ENCODE assay signal across 8 cellular contexts in the genomic region with DNA sequence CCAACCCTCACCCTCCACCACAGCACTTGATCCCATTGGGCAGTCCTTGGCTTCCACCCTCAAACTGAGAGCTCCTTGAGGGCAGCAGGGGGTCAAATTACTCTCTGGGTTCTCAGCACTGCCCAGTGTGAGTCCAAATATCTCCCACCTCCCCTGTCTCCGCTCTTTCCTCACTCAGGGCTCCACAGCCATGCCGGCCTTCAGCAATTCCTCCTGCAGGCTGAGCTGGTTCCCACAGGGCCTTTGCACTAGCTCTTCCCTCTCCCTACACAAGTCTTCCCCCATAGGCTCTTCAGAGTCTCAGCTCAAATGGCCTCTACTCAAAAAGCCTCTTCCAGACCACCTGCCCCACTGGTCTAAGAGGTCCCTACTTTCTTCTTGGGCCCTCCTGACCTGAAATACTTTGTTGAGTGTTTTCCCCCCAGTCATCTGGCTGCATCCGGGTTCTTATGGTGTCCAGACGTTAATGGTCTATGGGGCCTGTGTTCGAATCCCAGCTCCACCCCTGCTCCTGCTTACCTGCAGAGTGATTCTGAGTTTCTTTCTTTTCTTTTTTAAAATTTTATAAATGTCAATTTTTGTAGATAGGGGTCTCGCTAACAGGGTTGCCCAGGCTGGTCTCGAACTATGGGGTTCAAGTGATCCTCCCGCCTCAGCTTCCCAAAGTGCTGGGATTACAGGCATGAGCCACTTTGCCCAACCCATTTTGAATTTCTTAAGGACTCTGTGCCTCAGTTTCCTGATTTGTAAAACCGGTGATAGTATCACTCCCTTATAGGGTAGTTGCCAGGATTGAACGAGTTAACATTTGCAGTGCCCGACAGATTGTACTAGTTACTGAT. TPM values are rescaled to one million over a fixed set of nuclear protein-coding genes. Genes with fewer than 3 reads are reported as not detected.
DNase-seq lines count a peak whose midpoint lies in the region; TF ChIP-seq lines count a peak whose summit lies in the region.

No MANE protein-coding gene starts in this region.

- peak overlapping the region; percentile 95 to 100 (median 98) for H3K27ac ChIP-seq in spleen

- 68 to 74% (median 72%) methylated on average over 11 of the region's 11 CpGs for WGBS in spleen, 5 donors

- H3K4me3 Mint-ChIP-seq in HFFc6, result peak overlapping the region; percentile 85
- H3K4me3 Mint-ChIP-seq in activated T-helper 1 cell treated with anti-CD3 and anti-CD28 coated beads, Interleukin-12 subunit alpha, Interleukin-12 subunit beta, Interleukin-2, Interleukin-4 antibody, amounts not matched to agents 30 ng/mL and 10 ng/mL and 1 ng/mL, durations not matched to agents 14 hours and 24 hours and 36 hours, result peak overlapping the region; percentile 87

- DNase-seq in HFFc6 (no peak), spleen (no peak), epidermal melanocyte (ENCODE audit: insufficient read length, low spot score) (no peak), GDM1 (lab: John Stamatoyannopoulos, UW) (no peak), NCI-H524 treated with DMSO at 0.1 percent for 48 hours (lab: John Stamatoyannopoulos, UW) (no peak)
- no peak for DNase-seq in activated T-helper 1 cell treated with anti-CD3 and anti-CD28 coated beads, Interleukin-12 subunit alpha, Interleukin-12 subunit beta, Interleukin-2, Interleukin-4 antibody, amounts not matched to agents 30 ng/mL and 10 ng/mL and 1 ng/mL, durations not matched to agents 14 hours and 24 hours and 36 hours (ENCODE audit: low spot score)
- no peak for DNase-seq in activated CD4-positive, alpha-beta T cell treated with anti-CD3 and anti-CD28 coated beads for 4 hours

- H3K9me3 ChIP-seq in spleen, result no peaks in the 10 kb centered on the region

- H3K9me3 Mint-ChIP-seq in HFFc6, result no peaks in the 10 kb centered on the region
- peaks cover 5% of the 10 kb centered on the region for H3K9me3 Mint-ChIP-seq in activated T-helper 1 cell treated with anti-CD3 and anti-CD28 coated beads, Interleukin-12 subunit alpha, Interleukin-12 subunit beta, Interleukin-2, Interleukin-4 antibody, amounts not matched to agents 30 ng/mL and 10 ng/mL and 1 ng/mL, durations not matched to agents 14 hours and 24 hours and 36 hours

- H3K36me3 ChIP-seq in spleen, result no peaks in the 10 kb centered on the region

- H3K4me1 ChIP-seq in spleen, result peaks cover 32 to 75% (median 52%) of the 10 kb centered on the region in 6 donors

- peak overlapping the region; percentile 73 for H3K27ac Mint-ChIP-seq in HFFc6
- H3K27ac Mint-ChIP-seq in activated T-helper 1 cell treated with anti-CD3 and anti-CD28 coated beads, Interleukin-12 subunit alpha, Interleukin-12 subunit beta, Interleukin-2, Interleukin-4 antibody, amounts not matched to agents 30 ng/mL and 10 ng/mL and 1 ng/mL, durations not matched to agents 14 hours and 24 hours and 36 hours, result peak overlapping the region; percentile 91

- H3K4me3 ChIP-seq in iPS-11a (ENCODE audit: low read depth, low read length) (peak overlapping the region; percentile 65), spleen (peak overlapping the region; percentile 62 to 85 (median 80))

- no peaks in the 10 kb centered on the region for H3K27me3 ChIP-seq in spleen (replicated peaks in 1 of 7)

- peaks cover 1% of the 10 kb centered on the region for H3K27me3 Mint-ChIP-seq in HFFc6 (ENCODE audit: insufficient read depth)
- H3K27me3 Mint-ChIP-seq in activated T-helper 1 cell treated with anti-CD3 and anti-CD28 coated beads, Interleukin-12 subunit alpha, Interleukin-12 subunit beta, Interleukin-2, Interleukin-4 antibody, amounts not matched to agents 30 ng/mL and 10 ng/mL and 1 ng/mL, durations not matched to agents 14 hours and 24 hours and 36 hours (ENCODE audit: insufficient read depth), result peaks cover 3% of the 10 kb centered on the region

- TF ChIP-seq CTCF in HFFc6 (IDR thresholded peaks at IDR 0.05) (no peak), spleen (IDR thresholded peaks at IDR 0.05 in 8 of 11, conservative IDR thresholded peaks at IDR 0.05 in 3 of 11) (no peak)

- no peak for TF ChIP-seq POLR2A in spleen (IDR thresholded peaks at IDR 0.05)

- no peaks in the 10 kb centered on the region for H3K36me3 Mint-ChIP-seq in HFFc6 (ENCODE audit: low read depth)
- H3K36me3 Mint-ChIP-seq in activated T-helper 1 cell treated with anti-CD3 and anti-CD28 coated beads, Interleukin-12 subunit alpha, Interleukin-12 subunit beta, Interleukin-2, Interleukin-4 antibody, amounts not matched to agents 30 ng/mL and 10 ng/mL and 1 ng/mL, durations not matched to agents 14 hours and 24 hours and 36 hours (ENCODE audit: low read depth), result peaks cover 27% of the 10 kb centered on the region

- intact Hi-C loops in activated T-helper 1 cell treated with anti-CD3 and anti-CD28 coated beads, Interleukin-12 subunit alpha, Interleukin-12 subunit beta, Interleukin-2, Interleukin-4 antibody, amounts not matched to agents 30 ng/mL and 10 ng/mL and 1 ng/mL, durations not matched to agents 14 hours and 24 hours and 36 hours (cut with micrococcal nuclease), result loop anchor here (1.0 kb wide), 3 partner anchors 28 to 58 kb away; no protein-coding TSS in a partner anchor
- intact Hi-C loops in spleen (cut with DNase I; ENCODE audit: low total_unique reads), result loop anchor here (10.0 kb wide), 1 partner anchor 48 kb away; the partner anchor contains the start of gene NSMCE1

- peaks cover 59% of the 10 kb centered on the region for H3K4me1 Mint-ChIP-seq in HFFc6 (ENCODE audit: low read depth)
- peaks cover 39% of the 10 kb centered on the region for H3K4me1 Mint-ChIP-seq in activated T-helper 1 cell treated with anti-CD3 and anti-CD28 coated beads, Interleukin-12 subunit alpha, Interleukin-12 subunit beta, Interleukin-2, Interleukin-4 antibody, amounts not matched to agents 30 ng/mL and 10 ng/mL and 1 ng/mL, durations not matched to agents 14 hours and 24 hours and 36 hours (ENCODE audit: low read depth)

RNA-seq across cellular contexts. Expression of gene IL4R, which starts 1.0 kb away (rescaled TPM):
- 10 to 100 TPM; 20.0 to 27.0 (median 23.2) TPM for total RNA-seq in HFFc6 (2021; fragmentation: NEBNext Ultra II Directional; extraction: Animal tissue kit (Norgen Biotek cat#: 25700))
- 288 and 320 TPM in 2 replicates for total RNA-seq in activated T-helper 1 cell treated with anti-CD3 and anti-CD28 coated beads, Interleukin-12 subunit alpha, Interleukin-12 subunit beta, Interleukin-2, Interleukin-4 antibody, amounts not matched to agents 30 ng/mL and 10 ng/mL and 1 ng/mL, durations not matched to agents 14 hours and 24 hours and 36 hours
- 100 to 1,000 TPM in 6 of 7 donors, 10 to 100 TPM in 1; 78.0 to 319 (median 215) TPM for total RNA-seq in spleen
- 10 to 100 TPM; 39.3 to 55.5 (median 48.9) TPM for polyA plus RNA-seq in spleen

RNA-seq across cellular contexts. Expression of gene NSMCE1, which starts 44.2 kb away (rescaled TPM):
- total RNA-seq in HFFc6 (2021; fragmentation: NEBNext Ultra II Directional; extraction: Animal tissue kit (Norgen Biotek cat#: 25700)), result 10 to 100 TPM; 63.6 to 71.3 (median 66.5) TPM
- 128 and 134 TPM in 2 replicates for total RNA-seq in activated T-helper 1 cell treated with anti-CD3 and anti-CD28 coated beads, Interleukin-12 subunit alpha, Interleukin-12 subunit beta, Interleukin-2, Interleukin-4 antibody, amounts not matched to agents 30 ng/mL and 10 ng/mL and 1 ng/mL, durations not matched to agents 14 hours and 24 hours and 36 hours
- 10 to 100 TPM; 18.4 to 41.4 (median 31.7) TPM for total RNA-seq in spleen
- polyA plus RNA-seq in spleen, result 10 to 100 TPM; 37.9 to 79.0 (median 41.4) TPM
